8 cellular contexts compared by ENCODE assay signal in genomic region chr6:99614430-99615161, GRCh38. TPM values are rescaled to one million over a fixed set of nuclear protein-coding genes. Genes with fewer than 3 reads are reported as not detected.
DNase-seq lines count a peak whose midpoint lies in the region; ATAC-seq and TF ChIP-seq lines count a peak whose summit lies in the region.

No MANE protein-coding gene starts in this region.

- no peak for TF ChIP-seq POLR2A in breast epithelium (IDR thresholded peaks at IDR 0.05)

- TF ChIP-seq CTCF in breast epithelium (IDR thresholded peaks at IDR 0.05) = no peak
- TF ChIP-seq CTCF in MCF 10A (IDR thresholded peaks at IDR 0.05; ENCODE audit: unreplicated experiment) = no peak

- H3K9me3 Mint-ChIP-seq in MCF 10A (ENCODE audit: unreplicated experiment) (no peaks in the 10 kb centered on the region), T-cell (peaks cover 0 to 4% (median 3%) of the 10 kb centered on the region in 3 donors)
- no peaks in the 10 kb centered on the region for H3K9me3 Mint-ChIP-seq in stimulated activated memory B cell treated with anti-CD40 and anti-IgM and Interleukin-4, amounts not matched to agents 10 μg/mL and 1 μg/mL and 100 μg/mL, for 72 hours

- H3K27ac Mint-ChIP-seq in MCF 10A (ENCODE audit: low read depth, unreplicated experiment) (no peak overlapping the region), T-cell (peak overlapping the region in 1 of 2 donors; percentile 70)
- H3K27ac Mint-ChIP-seq in stimulated activated memory B cell treated with anti-CD40 and anti-IgM and Interleukin-4, amounts not matched to agents 10 μg/mL and 1 μg/mL and 100 μg/mL, for 72 hours = no peak overlapping the region

- H3K36me3 Mint-ChIP-seq in MCF 10A (ENCODE audit: insufficient read depth, unreplicated experiment) (no peaks in the 10 kb centered on the region), T-cell (no peaks in the 10 kb centered on the region)
- H3K36me3 Mint-ChIP-seq in stimulated activated memory B cell treated with anti-CD40 and anti-IgM and Interleukin-4, amounts not matched to agents 10 μg/mL and 1 μg/mL and 100 μg/mL, for 72 hours = no peaks in the 10 kb centered on the region

- intact Hi-C loops in breast epithelium (cut with DNase I; ENCODE audit: low total_unique reads) (no loop called here), MCF 10A (cut with micrococcal nuclease) (no loop called here)

- POLR2A ChIA-PET in MCF 10A (lab: Yijun Ruan, JAX) (no interaction called here), T-cell (lab: Charles Lee) (no interaction called here)

- no peak overlapping the region for H3K27ac ChIP-seq in breast epithelium

- H3K4me3 Mint-ChIP-seq in MCF 10A (ENCODE audit: unreplicated experiment) = no peak overlapping the region
- H3K4me3 Mint-ChIP-seq in T-cell = peak overlapping the region; percentile 54 to 74 (median 65)
- peak overlapping the region; percentile 70 for H3K4me3 Mint-ChIP-seq in stimulated activated memory B cell treated with anti-CD40 and anti-IgM and Interleukin-4, amounts not matched to agents 10 μg/mL and 1 μg/mL and 100 μg/mL, for 72 hours

- no peak overlapping the region for H3K9ac ChIP-seq in iPS-15b (ENCODE audit: low read depth, low read length)

- H3K4me3 ChIP-seq in breast epithelium = peak overlapping the region; percentile 41 to 79 (median 52)
- H3K4me3 ChIP-seq in iPS-15b (ENCODE audit: low read depth, low read length) = peak overlapping the region; percentile 63

- H3K4me1 ChIP-seq in breast epithelium (peaks cover 10 to 14% of the 10 kb centered on the region in 2 donors), iPS-15b (ENCODE audit: control insufficient read depth, insufficient read depth, low read length) (peaks cover 10% of the 10 kb centered on the region)

- H3K4me1 Mint-ChIP-seq in MCF 10A (ENCODE audit: insufficient read depth, unreplicated experiment) (no peaks in the 10 kb centered on the region), T-cell (peaks cover 21 to 28% (median 21%) of the 10 kb centered on the region in 3 donors)
- peaks cover 17% of the 10 kb centered on the region for H3K4me1 Mint-ChIP-seq in stimulated activated memory B cell treated with anti-CD40 and anti-IgM and Interleukin-4, amounts not matched to agents 10 μg/mL and 1 μg/mL and 100 μg/mL, for 72 hours

- BruUV-seq in MCF 10A (replicated peaks; lab: Mats Ljungman, UMichigan) = no TSS peak

- DNase-seq in breast epithelium (ENCODE audit: low spot score in 2 of 2) = no peak
- DNase-seq in MCF 10A (ENCODE audit: unreplicated experiment) = no peak
- no peak for DNase-seq in T-cell
- no peak for DNase-seq in C1 segment of cervical spinal cord (lab: John Stamatoyannopoulos, UW)
- no peak for DNase-seq in COLO829 (ENCODE audit: low spot score)

- H3K27me3 Mint-ChIP-seq in MCF 10A (ENCODE audit: insufficient read depth, unreplicated experiment) (peaks cover 67% of the 10 kb centered on the region), T-cell (peaks cover 78 to 80% of the 10 kb centered on the region in 2 donors)
- peaks cover 76% of the 10 kb centered on the region for H3K27me3 Mint-ChIP-seq in stimulated activated memory B cell treated with anti-CD40 and anti-IgM and Interleukin-4, amounts not matched to agents 10 μg/mL and 1 μg/mL and 100 μg/mL, for 72 hours

- H3K36me3 ChIP-seq in breast epithelium = no peaks in the 10 kb centered on the region
- no peaks in the 10 kb centered on the region for H3K36me3 ChIP-seq in iPS-15b (ENCODE audit: control insufficient read depth, insufficient read depth, low read length)

- ATAC-seq in HG03442 (IDR thresholded peaks at IDR 0.05; ENCODE audit: unreplicated experiment) = peak; percentile 18
- ATAC-seq in T-cell (replicated peaks in 1 of 4) = peak; percentile 25 to 39 (median 31)
- ATAC-seq in stimulated activated memory B cell treated with anti-CD40 and anti-IgM and Interleukin-4, amounts not matched to agents 10 μg/mL and 1 μg/mL and 100 μg/mL, for 72 hours = no peak

- peaks cover 11 to 98% of the 10 kb centered on the region in 2 donors for H3K27me3 ChIP-seq in breast epithelium
- peaks cover 96% of the 10 kb centered on the region for H3K27me3 ChIP-seq in iPS-15b (ENCODE audit: control insufficient read depth, insufficient read depth, low read length)

- H3K9me3 ChIP-seq in breast epithelium = no peaks in the 10 kb centered on the region
- peaks cover 4% of the 10 kb centered on the region for H3K9me3 ChIP-seq in iPS-15b (ENCODE audit: control insufficient read depth, insufficient read depth, low read length)

- CTCF ChIA-PET in MCF 10A (lab: Yijun Ruan, JAX) (interaction anchor here (0.6 kb wide), 1 partner anchor 646 kb away, joined by 3 read pairs; no protein-coding TSS in a partner anchor), T-cell (lab: Charles Lee) (no interaction called here)

RNA-seq across cellular contexts. Expression of gene PRDM13, which starts 8.0 kb away (rescaled TPM):
- total RNA-seq in breast epithelium (not detected), MCF 10A (2022) (not detected in 2 replicates), T-cell (not detected)

RNA-seq across cellular contexts. Expression of gene CCNC, which starts 46.1 kb away (rescaled TPM):
- total RNA-seq in breast epithelium = 10 to 100 TPM; 59.3 to 79.8 (median 63.0) TPM
- 54.0 and 76.5 TPM in 2 replicates for total RNA-seq in MCF 10A (2022)
- 10 to 100 TPM; 33.9 to 42.0 (median 39.1) TPM for total RNA-seq in T-cell
